ENCODE assay signal across 8 cellular contexts in the genomic region with DNA sequence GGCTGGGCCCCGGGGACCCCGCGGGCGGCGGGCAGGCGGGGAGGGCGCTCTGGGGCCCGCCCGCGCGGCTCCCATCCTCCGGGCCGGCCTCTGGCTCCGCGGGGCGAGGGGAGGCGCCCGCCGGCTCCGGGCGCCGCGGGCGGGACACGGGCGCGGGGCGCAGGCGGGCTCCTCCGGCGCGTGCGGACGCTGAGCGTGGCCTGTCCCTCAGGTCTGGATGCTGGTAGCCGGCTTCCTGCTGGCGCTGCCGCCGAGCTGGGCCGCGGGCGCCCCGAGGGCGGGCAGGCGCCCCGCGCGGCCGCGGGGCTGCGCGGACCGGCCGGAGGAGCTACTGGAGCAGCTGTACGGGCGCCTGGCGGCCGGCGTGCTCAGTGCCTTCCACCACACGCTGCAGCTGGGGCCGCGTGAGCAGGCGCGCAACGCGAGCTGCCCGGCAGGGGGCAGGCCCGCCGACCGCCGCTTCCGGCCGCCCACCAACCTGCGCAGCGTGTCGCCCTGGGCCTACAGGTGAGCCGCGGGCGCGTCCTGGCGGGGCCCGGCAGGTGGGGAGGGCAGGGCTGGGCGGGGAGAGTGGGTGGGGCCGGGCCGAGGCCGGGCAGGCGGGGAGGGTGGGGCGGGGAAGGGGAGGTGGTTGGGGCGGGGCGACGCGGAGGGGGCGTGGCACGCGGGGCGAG. TPM values are rescaled to one million over a fixed set of nuclear protein-coding genes. Genes with fewer than 3 reads are reported as not detected.
DNase-seq lines count a peak whose midpoint lies in the region; ATAC-seq and TF ChIP-seq lines count a peak whose summit lies in the region.

No MANE protein-coding gene starts in this region.

- ATAC-seq in GM19023 (IDR thresholded peaks at IDR 0.05; ENCODE audit: unreplicated experiment) (peak; percentile 85), HG03135 (IDR thresholded peaks at IDR 0.05; ENCODE audit: unreplicated experiment) (peak; percentile 95)

- TF ChIP-seq CTCF in endothelial cell (IDR thresholded peaks at IDR 0.05; ENCODE audit: unreplicated experiment): peak; percentile 42

- peaks cover 37% of the 10 kb centered on the region for H3K27me3 ChIP-seq in mononuclear cell (ENCODE audit: insufficient read depth, low read length)

- H3K4me1 ChIP-seq in mononuclear cell (ENCODE audit: insufficient read depth, low read length): peaks cover 12% of the 10 kb centered on the region

- H3K9me3 Mint-ChIP-seq in endothelial cell (ENCODE audit: unreplicated experiment): no peaks in the 10 kb centered on the region

- no peak overlapping the region for H3K4me3 Mint-ChIP-seq in endothelial cell (ENCODE audit: unreplicated experiment)

- no peaks in the 10 kb centered on the region for H3K9me3 ChIP-seq in mononuclear cell (ENCODE audit: low read depth, low read length)

- H3K27me3 Mint-ChIP-seq in endothelial cell (ENCODE audit: unreplicated experiment): peaks cover 20% of the 10 kb centered on the region

- DNase-seq in C1 segment of cervical spinal cord (lab: John Stamatoyannopoulos, UW) (peak in 11 of 14 donors; percentile 22 to 79 (median 48)), NCI-H774 (lab: John Stamatoyannopoulos, UW) (peak; percentile 62), endothelial cell (ENCODE audit: low spot score) (peak; percentile 79)
- peak; percentile 38 to 48 for DNase-seq in activated CD8-positive, alpha-beta memory T cell treated with anti-CD3 and anti-CD28 coated beads for 1 hour (ENCODE audit: extremely low read depth in 1 of 2, low read depth in 1 of 2)
- DNase-seq in stimulated activated CD8-positive, alpha-beta memory T cell treated with anti-CD3 and anti-CD28 coated beads, Interleukin-4, amount 100 ng/mL, for 4 hours (ENCODE audit: low read depth in 2 of 2, low spot score in 1 of 2): peak; percentile 36 to 60

- peaks cover 3% of the 10 kb centered on the region for H3K36me3 Mint-ChIP-seq in endothelial cell (ENCODE audit: low read depth, unreplicated experiment)

- H3K4me3 ChIP-seq in mononuclear cell (ENCODE audit: low read length): peak overlapping the region; percentile 20

- no peak overlapping the region for H3K27ac Mint-ChIP-seq in endothelial cell (ENCODE audit: unreplicated experiment)

- H3K4me1 Mint-ChIP-seq in endothelial cell (ENCODE audit: unreplicated experiment): peaks cover 2% of the 10 kb centered on the region

RNA-seq across cellular contexts. Expression of a gene that starts 0.4 kb away (rescaled TPM):
- total RNA-seq in endothelial cell (ENCODE audit: unreplicated experiment): 2.1 TPM
- not detected for total RNA-seq in mononuclear cell

Comparison
In these comparisons a context has a peak if more than half of its experiments do, and no peak if none do; other contexts are left out.
1. Peak in every context shown above with its lines: DNase-seq, ATAC-seq and H3K4me3 ChIP-seq.